Comparison of ENCODE assay signal across 10 cellular contexts in the genomic region with DNA sequence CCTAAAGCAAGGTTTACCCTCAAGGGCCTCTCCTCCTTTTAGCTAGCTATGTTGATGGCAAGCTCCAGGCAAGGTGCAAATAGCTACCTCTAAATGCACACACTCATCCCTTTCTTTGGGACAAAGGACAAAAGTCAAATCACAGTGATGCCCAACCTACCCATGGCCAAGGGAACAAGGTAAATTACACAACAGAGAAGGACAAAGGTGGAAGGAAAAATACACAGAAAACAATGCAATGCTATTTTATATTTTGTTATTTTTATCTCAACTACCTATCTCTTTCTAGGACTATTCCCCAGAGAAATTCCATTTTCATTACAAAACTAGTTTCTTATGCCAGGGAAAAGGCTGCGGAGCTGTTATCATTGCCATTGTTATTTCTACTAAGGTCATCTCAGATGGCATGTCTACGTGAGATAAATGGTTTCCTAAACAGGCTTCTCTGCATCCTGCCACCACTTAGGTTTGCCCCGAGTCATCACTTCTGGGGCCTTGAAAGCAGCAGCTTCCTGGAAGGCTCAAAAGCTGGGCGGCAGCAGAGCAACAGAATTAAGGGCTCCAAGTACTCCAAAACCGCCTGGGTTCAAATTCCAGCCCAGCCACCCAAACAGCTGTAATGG. TPM values are rescaled to one million over a fixed set of nuclear protein-coding genes. Genes with fewer than 3 reads are reported as not detected.
DNase-seq lines count a peak whose midpoint lies in the region; ATAC-seq and TF ChIP-seq lines count a peak whose summit lies in the region.
"Had no signal": no experiment of that assay in that cellular context is flagged by ENCODE, and none has a peak within 500 bp of the region (broad histone marks: within the 10 kb centered on the region; RNA-seq: fewer than 3 reads in every experiment).

No MANE protein-coding gene starts in this region.

- intact Hi-C loops in Right ventricle myocardium inferior (cut with DNase I), result no loop called here
- intact Hi-C loops in activated CD8-positive, alpha-beta T cell treated with anti-CD3 and anti-CD28 coated beads for 36 hours (cut with micrococcal nuclease), result no loop called here

- CTCF ChIA-PET in activated CD8-positive, alpha-beta T cell treated with anti-CD3 and anti-CD28 coated beads for 36 hours (lab: Charles Lee), result interaction anchor here (0.7 to 1.9 kb wide), 6 partner anchors 9 to 167 kb away, joined by 3 to 9 read pairs (median 4); no protein-coding TSS in a partner anchor

- H3K36me3 ChIP-seq in right atrium auricular region, result no peaks in the 10 kb centered on the region
- H3K36me3 ChIP-seq in subcutaneous abdominal adipose tissue (ENCODE audit: control insufficient read depth in 5 of 5, insufficient read depth in 5 of 5, low read length in 5 of 5), result peaks cover 0 to 6% (median 4%) of the 10 kb centered on the region in 5 donors
- H3K36me3 ChIP-seq: esophagus squamous epithelium had no signal

- H3K9me3 Mint-ChIP-seq in activated CD8-positive, alpha-beta T cell treated with anti-CD3 and anti-CD28 coated beads for 36 hours, result no peaks in the 10 kb centered on the region
- no peaks in the 10 kb centered on the region for H3K9me3 Mint-ChIP-seq in immature natural killer cell

- H3K27ac Mint-ChIP-seq in activated CD8-positive, alpha-beta T cell treated with anti-CD3 and anti-CD28 coated beads for 36 hours, result peak overlapping the region; percentile 89
- peak overlapping the region; percentile 87 to 95 (median 92) for H3K27ac Mint-ChIP-seq in immature natural killer cell

- H3K4me1 Mint-ChIP-seq in activated CD8-positive, alpha-beta T cell treated with anti-CD3 and anti-CD28 coated beads for 36 hours (ENCODE audit: low read depth), result peaks cover 74% of the 10 kb centered on the region
- H3K4me1 Mint-ChIP-seq in immature natural killer cell, result peaks cover 56 to 65% of the 10 kb centered on the region in 2 donors

- H3K27me3 ChIP-seq in right atrium auricular region (no peaks in the 10 kb centered on the region), subcutaneous abdominal adipose tissue (ENCODE audit: control insufficient read depth in 5 of 5, insufficient read depth in 4 of 5, low read length in 5 of 5) (no peaks in the 10 kb centered on the region), foreskin keratinocyte (peaks cover 4% of the 10 kb centered on the region)
- H3K27me3 ChIP-seq: esophagus squamous epithelium had no signal

- TF ChIP-seq CTCF in right atrium auricular region (IDR thresholded peaks at IDR 0.05) (no peak), foreskin keratinocyte (conservative IDR thresholded peaks at IDR 0.05) (no peak)
- no peak for TF ChIP-seq CTCF in activated CD8-positive, alpha-beta T cell treated with anti-CD3 and anti-CD28 coated beads for 36 hours (IDR thresholded peaks at IDR 0.05)

- no peak overlapping the region for H3K27ac ChIP-seq in right atrium auricular region
- peak overlapping the region; percentile 43 for H3K27ac ChIP-seq in subcutaneous abdominal adipose tissue (ENCODE audit: low read depth, low read length)
- H3K27ac ChIP-seq in foreskin keratinocyte, result no peak overlapping the region

- H3K27me3 Mint-ChIP-seq in activated CD8-positive, alpha-beta T cell treated with anti-CD3 and anti-CD28 coated beads for 36 hours, result no peaks in the 10 kb centered on the region
- H3K27me3 Mint-ChIP-seq in immature natural killer cell (ENCODE audit: low read depth in 3 of 3), result peaks cover 5 to 7% (median 6%) of the 10 kb centered on the region in 3 donors

- POLR2A ChIA-PET in activated CD8-positive, alpha-beta T cell treated with anti-CD3 and anti-CD28 coated beads for 36 hours (lab: Charles Lee), result interaction anchor here (0.7 to 2.8 kb wide), 7 partner anchors 8 to 143 kb away, joined by 3 to 13 read pairs (median 4); a partner anchor contains a TSS

- ATAC-seq in Right ventricle myocardium inferior, result no peak
- no peak for ATAC-seq in activated CD8-positive, alpha-beta T cell treated with anti-CD3 and anti-CD28 coated beads for 36 hours
- ATAC-seq in foreskin keratinocyte, result no peak
- ATAC-seq in HG02938 (IDR thresholded peaks at IDR 0.05; ENCODE audit: unreplicated experiment), result no peak
- no peak for ATAC-seq in HG02840 (IDR thresholded peaks at IDR 0.05; ENCODE audit: low FRiP score, unreplicated experiment)

- no peaks in the 10 kb centered on the region for H3K9me3 ChIP-seq in right atrium auricular region
- no peaks in the 10 kb centered on the region for H3K9me3 ChIP-seq in subcutaneous abdominal adipose tissue (ENCODE audit: control insufficient read depth in 5 of 5, low read length in 5 of 5)
- H3K9me3 ChIP-seq: esophagus squamous epithelium had no signal

- H3K4me1 ChIP-seq in right atrium auricular region, result peaks cover 0 to 9% of the 10 kb centered on the region in 2 donors
- peaks cover 4 to 57% (median 45%) of the 10 kb centered on the region in 5 donors for H3K4me1 ChIP-seq in subcutaneous abdominal adipose tissue (ENCODE audit: control insufficient read depth in 5 of 5, insufficient read depth in 5 of 5, low read length in 5 of 5)
- H3K4me1 ChIP-seq in foreskin keratinocyte, result no peaks in the 10 kb centered on the region

- peak; percentile 34 for DNase-seq in right atrium auricular region (ENCODE audit: low spot score)
- no peak for DNase-seq in Right ventricle myocardium inferior (ENCODE audit: missing footprints)
- DNase-seq in activated CD8-positive, alpha-beta T cell treated with anti-CD3 and anti-CD28 coated beads for 36 hours, result peak; percentile 56
- DNase-seq in immature natural killer cell, result peak in 1 of 3 donors; percentile 22
- DNase-seq in foreskin keratinocyte, result no peak
- DNase-seq: esophagus squamous epithelium, NCI-H1694 treated with DMSO at 0.1 percent for 48 hours had no signal

- H3K36me3 Mint-ChIP-seq in activated CD8-positive, alpha-beta T cell treated with anti-CD3 and anti-CD28 coated beads for 36 hours (ENCODE audit: low read depth), result peaks cover 81% of the 10 kb centered on the region
- peaks cover 7 to 18% (median 8%) of the 10 kb centered on the region in 3 donors for H3K36me3 Mint-ChIP-seq in immature natural killer cell

- peak overlapping the region; percentile 32 for H3K4me3 Mint-ChIP-seq in activated CD8-positive, alpha-beta T cell treated with anti-CD3 and anti-CD28 coated beads for 36 hours
- peak overlapping the region; percentile 39 to 88 (median 72) for H3K4me3 Mint-ChIP-seq in immature natural killer cell

- H3K9ac ChIP-seq in subcutaneous abdominal adipose tissue (ENCODE audit: low read length in 5 of 5), result no peak overlapping the region

- H3K4me3 ChIP-seq in right atrium auricular region, result no peak overlapping the region
- no peak overlapping the region for H3K4me3 ChIP-seq in subcutaneous abdominal adipose tissue (ENCODE audit: low read depth in 1 of 5, low read length in 5 of 5)
- H3K4me3 ChIP-seq: esophagus squamous epithelium had no signal

RNA-seq across cellular contexts. Expression of a gene that starts 21.1 kb away (rescaled TPM):
- 1 to 10 TPM; 6.5 to 8.0 TPM for total RNA-seq in right atrium auricular region
- total RNA-seq in Right ventricle myocardium inferior, result 7.4 TPM
- total RNA-seq in activated CD8-positive, alpha-beta T cell treated with anti-CD3 and anti-CD28 coated beads for 36 hours, result 100 to 1,000 TPM; 104 to 107 TPM
- polyA plus RNA-seq in immature natural killer cell, result 1 to 10 TPM; 5.1 to 8.0 (median 5.7) TPM
- 0.99 and 1.9 TPM in 2 replicates for total RNA-seq in foreskin keratinocyte
- 0.35 and 0.69 TPM in 2 replicates for polyA plus RNA-seq in foreskin keratinocyte

Comparison
In these comparisons a context has a peak if more than half of its experiments do, and no peak if none do; other contexts are left out.
1. DNase-seq: peak in right atrium auricular region (single experiment) and activated CD8-positive, alpha-beta T cell treated with anti-CD3 and anti-CD28 coated beads for 36 hours (single experiment); none in Right ventricle myocardium inferior (single experiment) and foreskin keratinocyte (0 of 2).
2. RNA of a gene that starts 21.1 kb away (total RNA-seq): 104 to 107 TPM in activated CD8-positive, alpha-beta T cell treated with anti-CD3 and anti-CD28 coated beads for 36 hours; 6.5 to 8.0 TPM in right atrium auricular region, 7.4 TPM in Right ventricle myocardium inferior (single experiment) and 0.99 to 1.9 TPM in foreskin keratinocyte; every median in the first group is over 10 times any median in the second.